2 cellular contexts compared by ENCODE assay signal in the genomic region with DNA sequence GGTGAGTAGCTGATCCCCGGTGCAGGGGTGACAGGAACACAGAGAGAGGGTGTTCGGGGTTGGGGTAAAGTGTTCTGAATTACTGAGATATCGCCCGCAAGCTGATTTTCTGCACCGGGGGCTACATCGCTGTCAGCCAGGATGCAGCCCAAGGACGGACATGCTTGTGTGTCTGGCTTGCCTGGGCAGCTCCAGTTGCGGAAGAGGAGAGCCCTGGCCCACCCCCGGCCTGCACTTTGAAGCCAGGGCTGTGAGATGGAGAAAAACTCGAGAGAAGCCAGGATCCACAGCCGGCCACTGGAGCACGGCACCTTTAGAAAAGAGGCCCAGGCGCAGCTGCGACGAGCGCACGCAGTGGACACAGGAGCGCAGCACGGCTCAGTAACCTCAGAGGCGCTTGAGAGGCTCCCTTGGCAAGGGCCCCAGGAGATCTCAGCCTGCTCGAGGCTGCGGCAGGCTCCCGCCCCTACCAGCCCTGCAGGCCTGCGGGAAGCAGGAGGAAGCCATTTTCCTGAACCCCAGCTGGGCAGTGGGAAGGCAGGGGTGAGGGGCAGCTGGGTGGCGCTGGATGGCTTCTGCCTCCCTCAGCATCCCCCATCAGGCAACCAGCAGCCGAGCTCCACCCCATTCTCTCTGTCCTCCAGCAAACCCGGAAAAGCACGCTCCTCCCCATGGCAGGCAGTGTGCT.
TF ChIP-seq lines count a peak whose summit lies in the region.

No MANE protein-coding gene starts in this region.

TF ChIP-seq in neural cell, 6 proteins besides CTCF, POLR2A, EP300 and RAD21 (continued from another document):
- TF ChIP-seq REST (IDR thresholded peaks at IDR 0.05; ENCODE audit: borderline replicate concordance) = no peak
- TF ChIP-seq TAF1 (IDR thresholded peaks at IDR 0.05; ENCODE audit: low read depth) = no peak

TF ChIP-seq in SK-N-SH treated with all-trans-retinoic acid at 6 μM for 48 hours, 23 proteins besides CTCF, POLR2A, EP300 and RAD21 (continued from another document):
- TF ChIP-seq, protein P1, sequence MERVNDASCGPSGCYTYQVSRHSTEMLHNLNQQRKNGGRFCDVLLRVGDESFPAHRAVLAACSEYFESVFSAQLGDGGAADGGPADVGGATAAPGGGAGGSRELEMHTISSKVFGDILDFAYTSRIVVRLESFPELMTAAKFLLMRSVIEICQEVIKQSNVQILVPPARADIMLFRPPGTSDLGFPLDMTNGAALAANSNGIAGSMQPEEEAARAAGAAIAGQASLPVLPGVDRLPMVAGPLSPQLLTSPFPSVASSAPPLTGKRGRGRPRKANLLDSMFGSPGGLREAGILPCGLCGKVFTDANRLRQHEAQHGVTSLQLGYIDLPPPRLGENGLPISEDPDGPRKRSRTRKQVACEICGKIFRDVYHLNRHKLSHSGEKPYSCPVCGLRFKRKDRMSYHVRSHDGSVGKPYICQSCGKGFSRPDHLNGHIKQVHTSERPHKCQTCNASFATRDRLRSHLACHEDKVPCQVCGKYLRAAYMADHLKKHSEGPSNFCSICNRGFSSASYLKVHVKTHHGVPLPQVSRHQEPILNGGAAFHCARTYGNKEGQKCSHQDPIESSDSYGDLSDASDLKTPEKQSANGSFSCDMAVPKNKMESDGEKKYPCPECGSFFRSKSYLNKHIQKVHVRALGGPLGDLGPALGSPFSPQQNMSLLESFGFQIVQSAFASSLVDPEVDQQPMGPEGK (CRISPR knock-in tag; IDR thresholded peaks at IDR 0.05; ENCODE audit: borderline replicate concordance) = no peak
- TF ChIP-seq RARB (CRISPR knock-in tag; IDR thresholded peaks at IDR 0.05) (no peak), ZNF70 (CRISPR knock-in tag; IDR thresholded peaks at IDR 0.05) (no peak), OSR1 (CRISPR knock-in tag; IDR thresholded peaks at IDR 0.05) (no peak), ESRRG (CRISPR knock-in tag; IDR thresholded peaks at IDR 0.05) (no peak), ZC3H10 (CRISPR knock-in tag; IDR thresholded peaks at IDR 0.05) (no peak), ZFP30 (CRISPR knock-in tag; IDR thresholded peaks at IDR 0.05) (no peak), CSRNP3 (CRISPR knock-in tag; IDR thresholded peaks at IDR 0.05) (no peak), ISL1 (CRISPR knock-in tag; IDR thresholded peaks at IDR 0.05) (no peak), ZNF8 (CRISPR knock-in tag; IDR thresholded peaks at IDR 0.05) (no peak), CSDC2 (CRISPR knock-in tag; IDR thresholded peaks at IDR 0.05) (no peak), TCF4 (CRISPR knock-in tag; IDR thresholded peaks at IDR 0.05; ENCODE audit: borderline replicate concordance) (no peak), ZFP3 (CRISPR knock-in tag; IDR thresholded peaks at IDR 0.05) (no peak), TOX (CRISPR knock-in tag; IDR thresholded peaks at IDR 0.05; ENCODE audit: borderline replicate concordance) (no peak)
- TF ChIP-seq, protein P2, sequence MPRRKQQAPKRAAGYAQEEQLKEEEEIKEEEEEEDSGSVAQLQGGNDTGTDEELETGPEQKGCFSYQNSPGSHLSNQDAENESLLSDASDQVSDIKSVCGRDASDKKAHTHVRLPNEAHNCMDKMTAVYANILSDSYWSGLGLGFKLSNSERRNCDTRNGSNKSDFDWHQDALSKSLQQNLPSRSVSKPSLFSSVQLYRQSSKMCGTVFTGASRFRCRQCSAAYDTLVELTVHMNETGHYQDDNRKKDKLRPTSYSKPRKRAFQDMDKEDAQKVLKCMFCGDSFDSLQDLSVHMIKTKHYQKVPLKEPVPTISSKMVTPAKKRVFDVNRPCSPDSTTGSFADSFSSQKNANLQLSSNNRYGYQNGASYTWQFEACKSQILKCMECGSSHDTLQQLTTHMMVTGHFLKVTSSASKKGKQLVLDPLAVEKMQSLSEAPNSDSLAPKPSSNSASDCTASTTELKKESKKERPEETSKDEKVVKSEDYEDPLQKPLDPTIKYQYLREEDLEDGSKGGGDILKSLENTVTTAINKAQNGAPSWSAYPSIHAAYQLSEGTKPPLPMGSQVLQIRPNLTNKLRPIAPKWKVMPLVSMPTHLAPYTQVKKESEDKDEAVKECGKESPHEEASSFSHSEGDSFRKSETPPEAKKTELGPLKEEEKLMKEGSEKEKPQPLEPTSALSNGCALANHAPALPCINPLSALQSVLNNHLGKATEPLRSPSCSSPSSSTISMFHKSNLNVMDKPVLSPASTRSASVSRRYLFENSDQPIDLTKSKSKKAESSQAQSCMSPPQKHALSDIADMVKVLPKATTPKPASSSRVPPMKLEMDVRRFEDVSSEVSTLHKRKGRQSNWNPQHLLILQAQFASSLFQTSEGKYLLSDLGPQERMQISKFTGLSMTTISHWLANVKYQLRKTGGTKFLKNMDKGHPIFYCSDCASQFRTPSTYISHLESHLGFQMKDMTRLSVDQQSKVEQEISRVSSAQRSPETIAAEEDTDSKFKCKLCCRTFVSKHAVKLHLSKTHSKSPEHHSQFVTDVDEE (CRISPR knock-in tag; IDR thresholded peaks at IDR 0.05) = no peak
- TF ChIP-seq, protein P3, sequence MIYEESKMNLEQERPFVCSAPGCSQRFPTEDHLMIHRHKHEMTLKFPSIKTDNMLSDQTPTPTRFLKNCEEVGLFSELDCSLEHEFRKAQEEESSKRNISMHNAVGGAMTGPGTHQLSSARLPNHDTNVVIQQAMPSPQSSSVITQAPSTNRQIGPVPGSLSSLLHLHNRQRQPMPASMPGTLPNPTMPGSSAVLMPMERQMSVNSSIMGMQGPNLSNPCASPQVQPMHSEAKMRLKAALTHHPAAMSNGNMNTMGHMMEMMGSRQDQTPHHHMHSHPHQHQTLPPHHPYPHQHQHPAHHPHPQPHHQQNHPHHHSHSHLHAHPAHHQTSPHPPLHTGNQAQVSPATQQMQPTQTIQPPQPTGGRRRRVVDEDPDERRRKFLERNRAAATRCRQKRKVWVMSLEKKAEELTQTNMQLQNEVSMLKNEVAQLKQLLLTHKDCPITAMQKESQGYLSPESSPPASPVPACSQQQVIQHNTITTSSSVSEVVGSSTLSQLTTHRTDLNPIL (CRISPR knock-in tag; IDR thresholded peaks at IDR 0.05; ENCODE audit: low read depth) = no peak
